Comparison of ENCODE assay signal across 16 cellular contexts in genomic region chr5:107149243-107149642, GRCh38.
DNase-seq lines count a peak whose midpoint lies in the region; ATAC-seq and TF ChIP-seq lines count a peak whose summit lies in the region.
"Had no signal": no experiment of that assay in that cellular context is flagged by ENCODE, and none has a peak within 500 bp of the region (broad histone marks: within the 10 kb centered on the region; RNA-seq: fewer than 3 reads in every experiment).

No MANE protein-coding gene starts in this region.

- H3K27ac ChIP-seq in BLaER1 (no peak overlapping the region), adrenal gland (no peak overlapping the region)
- H3K27ac ChIP-seq: body of pancreas, hepatocyte had no signal

- H3K4me1 Mint-ChIP-seq in stimulated activated effector memory CD8-positive, alpha-beta T cell treated with anti-CD3 and anti-CD28 coated beads, Interleukin-12 subunit alpha, Interleukin-12 subunit beta, amount 100 ng/mL, for 72 hours = no peaks in the 10 kb centered on the region
- H3K4me1 Mint-ChIP-seq: activated B cell treated with CpG ODN at 0.5 μM for 24 hours had no signal

- H3K4me2 ChIP-seq in BLaER1 = 0 out of 2 replicates have a peak overlapping the region, but pooled peaks have one; percentile 32
- H3K4me2 ChIP-seq: hepatocyte had no signal

- H3K9ac ChIP-seq in BLaER1 = no peak overlapping the region

- DNase-seq in adrenal gland = no peak
- no peak for DNase-seq in A172 (ENCODE audit: low spot score)
- no peak for DNase-seq in stimulated activated effector memory CD8-positive, alpha-beta T cell treated with anti-CD3 and anti-CD28 coated beads, Interleukin-12 subunit alpha, Interleukin-12 subunit beta, amount 100 ng/mL, for 72 hours (ENCODE audit: low spot score in 2 of 2)
- DNase-seq: ACHN; activated B cell treated with CpG ODN at 0.5 μM for 24 hours; activated T-cell treated with anti-CD3 and anti-CD28 coated beads, Interleukin-2, amount 50 U/mL, for 48 hours; body of pancreas; mammary epithelial cell; MG63 had no signal

- no peak for TF ChIP-seq CTCF in adrenal gland (IDR thresholded peaks at IDR 0.05)

- 32 to 77% (median 47%) methylated on average over 2 of the region's 2 CpGs for WGBS in adrenal gland, 4 donors

- no peak for TF ChIP-seq POLR2A in adrenal gland (IDR thresholded peaks at IDR 0.05)

- no peak overlapping the region for H3K4me3 Mint-ChIP-seq in stimulated activated effector memory CD8-positive, alpha-beta T cell treated with anti-CD3 and anti-CD28 coated beads, Interleukin-12 subunit alpha, Interleukin-12 subunit beta, amount 100 ng/mL, for 72 hours
- H3K4me3 Mint-ChIP-seq: activated B cell treated with CpG ODN at 0.5 μM for 24 hours; stimulated activated naive CD8-positive, alpha-beta T cell treated with anti-CD3 and anti-CD28 coated beads, Interleukin-15, Interleukin-2, amounts not matched to agents 100 ng/mL and 50 ng/mL, for 24 hours had no signal

- no peak overlapping the region for H3K27ac Mint-ChIP-seq in stimulated activated effector memory CD8-positive, alpha-beta T cell treated with anti-CD3 and anti-CD28 coated beads, Interleukin-12 subunit alpha, Interleukin-12 subunit beta, amount 100 ng/mL, for 72 hours
- H3K27ac Mint-ChIP-seq: activated B cell treated with CpG ODN at 0.5 μM for 24 hours; stimulated activated naive CD8-positive, alpha-beta T cell treated with anti-CD3 and anti-CD28 coated beads, Interleukin-15, Interleukin-2, amounts not matched to agents 100 ng/mL and 50 ng/mL, for 24 hours had no signal

- intact Hi-C loops in adrenal gland (cut with DNase I) = no loop called here

- H4K20me1 ChIP-seq in BLaER1 = no peaks in the 10 kb centered on the region

- ATAC-seq in GM19351 (IDR thresholded peaks at IDR 0.05; ENCODE audit: unreplicated experiment) (peak; percentile 90), HG02678 (IDR thresholded peaks at IDR 0.05; ENCODE audit: unreplicated experiment) (peak; percentile 93), HG03432 (IDR thresholded peaks at IDR 0.05; ENCODE audit: unreplicated experiment) (peak; percentile 98)
- no peak for ATAC-seq in activated CD4-positive, CD25-positive, alpha-beta regulatory T cell treated with anti-CD3 and anti-CD28 coated beads, Interleukin-2, amount 50 U/mL, for 24 hours
- ATAC-seq in stimulated activated effector memory CD8-positive, alpha-beta T cell treated with anti-CD3 and anti-CD28 coated beads, Interleukin-12 subunit alpha, Interleukin-12 subunit beta, amount 100 ng/mL, for 72 hours = no peak
- ATAC-seq: body of pancreas had no signal

- H3K27me3 ChIP-seq in BLaER1 (no peaks in the 10 kb centered on the region), adrenal gland (no peaks in the 10 kb centered on the region)
- H3K27me3 ChIP-seq: body of pancreas, hepatocyte, MG63 had no signal

- H3K9me3 ChIP-seq in BLaER1 = no peaks in the 10 kb centered on the region
- no peaks in the 10 kb centered on the region for H3K9me3 ChIP-seq in adrenal gland (replicated peaks in 1 of 3)
- H3K9me3 ChIP-seq: body of pancreas, MG63 had no signal

- H3K4me1 ChIP-seq in BLaER1 (peaks cover 20% of the 10 kb centered on the region), adrenal gland (replicated peaks in 1 of 2) (no peaks in the 10 kb centered on the region)

- H3K36me3 Mint-ChIP-seq in stimulated activated effector memory CD8-positive, alpha-beta T cell treated with anti-CD3 and anti-CD28 coated beads, Interleukin-12 subunit alpha, Interleukin-12 subunit beta, amount 100 ng/mL, for 72 hours = no peaks in the 10 kb centered on the region

- H3K9me3 Mint-ChIP-seq in stimulated activated effector memory CD8-positive, alpha-beta T cell treated with anti-CD3 and anti-CD28 coated beads, Interleukin-12 subunit alpha, Interleukin-12 subunit beta, amount 100 ng/mL, for 72 hours = no peaks in the 10 kb centered on the region
- H3K9me3 Mint-ChIP-seq: activated B cell treated with CpG ODN at 0.5 μM for 24 hours; stimulated activated naive CD8-positive, alpha-beta T cell treated with anti-CD3 and anti-CD28 coated beads, Interleukin-15, Interleukin-2, amounts not matched to agents 100 ng/mL and 50 ng/mL, for 24 hours had no signal

- H3K4me3 ChIP-seq in BLaER1 = no peak overlapping the region
- no peak overlapping the region for H3K4me3 ChIP-seq in adrenal gland
- H3K4me3 ChIP-seq: body of pancreas, hepatocyte, MG63 had no signal

- H3K36me3 ChIP-seq in BLaER1 (no peaks in the 10 kb centered on the region), adrenal gland (replicated peaks in 1 of 2) (no peaks in the 10 kb centered on the region)
- H3K36me3 ChIP-seq: MG63 had no signal

Comparison
In these comparisons a context has a peak if more than half of its experiments do, and no peak if none do; other contexts are left out.
1. ATAC-seq: peak in GM19351 (single experiment), HG02678 (single experiment) and HG03432 (single experiment); none in activated CD4-positive, CD25-positive, alpha-beta regulatory T cell treated with anti-CD3 and anti-CD28 coated beads, Interleukin-2, amount 50 U/mL, for 24 hours (0 of 2) and stimulated activated effector memory CD8-positive, alpha-beta T cell treated with anti-CD3 and anti-CD28 coated beads, Interleukin-12 subunit alpha, Interleukin-12 subunit beta, amount 100 ng/mL, for 72 hours (single experiment).